12 cellular contexts compared by ENCODE assay signal in the genomic region with DNA sequence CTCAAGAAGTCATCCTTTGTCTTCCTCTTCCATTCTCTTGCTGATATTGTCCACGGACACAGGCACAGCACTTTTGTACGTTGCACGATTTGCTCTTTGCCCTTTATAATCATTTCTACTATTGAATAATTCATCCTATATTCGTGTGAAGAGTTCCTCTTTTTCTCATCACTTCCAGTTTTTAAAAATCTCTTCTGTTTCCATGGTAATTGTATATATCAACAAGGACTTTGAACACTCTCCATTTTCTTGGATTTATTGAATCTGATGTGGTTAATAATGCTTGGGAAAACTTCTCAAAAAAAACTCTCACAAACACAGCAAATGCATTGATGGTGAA. TPM values are rescaled to one million over a fixed set of nuclear protein-coding genes. Genes with fewer than 3 reads are reported as not detected.
DNase-seq lines count a peak whose midpoint lies in the region; ATAC-seq and TF ChIP-seq lines count a peak whose summit lies in the region.
"Had no signal": no experiment of that assay in that cellular context is flagged by ENCODE, and none has a peak within 500 bp of the region (broad histone marks: within the 10 kb centered on the region; RNA-seq: fewer than 3 reads in every experiment).

No MANE protein-coding gene starts in this region.

- peaks cover 63% of the 10 kb centered on the region for H3K36me3 Mint-ChIP-seq in activated naive CD4-positive, alpha-beta T cell treated with anti-CD3 and anti-CD28 coated beads for 36 hours (ENCODE audit: low read depth)
- peaks cover 39 to 62% of the 10 kb centered on the region in 2 donors for H3K36me3 Mint-ChIP-seq in stimulated activated naive B cell treated with anti-CD40 and anti-IgM and Interleukin-4, amounts not matched to agents 10 μg/mL and 1 μg/mL and 100 μg/mL, for 72 hours
- H3K36me3 Mint-ChIP-seq: mesothelial cell of epicardium had no signal

- H3K9me2 ChIP-seq in PC-3 (replicated peaks; ENCODE audit: low read length) = no peaks in the 10 kb centered on the region

- TF ChIP-seq POLR2A in vagina (IDR thresholded peaks at IDR 0.05) = no peak

- peak overlapping the region; percentile 46 for H3K4me3 Mint-ChIP-seq in activated naive CD4-positive, alpha-beta T cell treated with anti-CD3 and anti-CD28 coated beads for 36 hours
- peak overlapping the region; percentile 70 to 71 for H3K4me3 Mint-ChIP-seq in stimulated activated naive B cell treated with anti-CD40 and anti-IgM and Interleukin-4, amounts not matched to agents 10 μg/mL and 1 μg/mL and 100 μg/mL, for 72 hours
- H3K4me3 Mint-ChIP-seq: mesothelial cell of epicardium had no signal

- H3K27ac ChIP-seq in PC-3 (ENCODE audit: low read length) = peak overlapping the region; percentile 90
- peak overlapping the region; percentile 96 for H3K27ac ChIP-seq in mammary epithelial cell (ENCODE audit: insufficient read depth, low read depth, low read length)
- no peak overlapping the region for H3K27ac ChIP-seq in vagina

- CTCF ChIA-PET in activated naive CD4-positive, alpha-beta T cell treated with anti-CD3 and anti-CD28 coated beads for 36 hours (lab: Charles Lee) = interaction anchor here (0.7 to 1.6 kb wide), 2 partner anchors 21 to 43 kb away, joined by 3 read pairs; no protein-coding TSS in a partner anchor
- CTCF ChIA-PET in PC-3 (lab: Charles Lee) = interaction anchor here (0.6 kb wide), 3 partner anchors 42 to 980 kb away, joined by 3 to 9 read pairs (median 3); no protein-coding TSS in a partner anchor
- CTCF ChIA-PET in mammary epithelial cell (lab: Charles Lee; ENCODE audit: low non-redundant PET) = interaction anchor here (0.7 kb wide), 1 partner anchor 327 kb away, joined by 4 read pairs; no protein-coding TSS in a partner anchor

- DNase-seq in activated naive CD4-positive, alpha-beta T cell treated with anti-CD3 and anti-CD28 coated beads for 36 hours = no peak
- DNase-seq in activated naive CD4-positive, alpha-beta T cell treated with anti-CD3 and anti-CD28 coated beads, Interleukin-2, amount 50 U/mL, for 16 hours = no peak
- DNase-seq in PC-3 = no peak
- DNase-seq in mammary epithelial cell = no peak
- no peak for DNase-seq in stimulated activated naive B cell treated with anti-CD40 and anti-IgM and Interleukin-4, amounts not matched to agents 10 μg/mL and 1 μg/mL and 100 μg/mL, for 72 hours
- no peak for DNase-seq in NCI-H1436 (lab: John Stamatoyannopoulos, UW)
- DNase-seq in vagina (ENCODE audit: extremely low spot score in 2 of 2) = no peak
- DNase-seq: CD8-positive, alpha-beta memory T cell; hypothalamus; stimulated activated CD8-positive, alpha-beta memory T cell treated with anti-CD3 and anti-CD28 coated beads, Interleukin-4, amount 100 ng/mL, for 48 hours had no signal

- 97% methylated on average over 4 of the region's 4 CpGs for WGBS in mammary epithelial cell (ENCODE audit: low coverage, missing lambda C conversion rate)

- peaks cover 5% of the 10 kb centered on the region for H3F3A ChIP-seq in PC-3 (ENCODE audit: low read length, unreplicated experiment)

- in situ Hi-C loops in mammary epithelial cell (cut with MboI; ENCODE audit: low sequenced_read_pairs in 2 of 2) = no loop called here

- dilution Hi-C loops in mammary epithelial cell (cut with HindIII; ENCODE audit: low sequenced_read_pairs) = no loop called here

- no peaks in the 10 kb centered on the region for H4K20me1 ChIP-seq in PC-3 (ENCODE audit: low read length)
- H4K20me1 ChIP-seq in mammary epithelial cell (ENCODE audit: insufficient read depth, low read length) = no peaks in the 10 kb centered on the region

- POLR2A ChIA-PET in PC-3 (lab: Charles Lee; ENCODE audit: unreplicated experiment) = interaction anchor here (0.5 to 0.7 kb wide), 2 partner anchors 42 to 91 kb away, joined by 4 to 5 read pairs; no protein-coding TSS in a partner anchor

- ATAC-seq in PC-3 (no peak), GM18870 (IDR thresholded peaks at IDR 0.05; ENCODE audit: unreplicated experiment) (no peak)
- peak; percentile 54 to 60 for ATAC-seq in stimulated activated naive B cell treated with anti-CD40 and anti-IgM and Interleukin-4, amounts not matched to agents 10 μg/mL and 1 μg/mL and 100 μg/mL, for 72 hours (replicated peaks)

- H2AFZ ChIP-seq in PC-3 (ENCODE audit: low read length) = no peak overlapping the region
- peak overlapping the region; percentile 50 for H2AFZ ChIP-seq in mammary epithelial cell (ENCODE audit: low read depth, low read length)

- peaks cover 92% of the 10 kb centered on the region for H3K4me1 Mint-ChIP-seq in activated naive CD4-positive, alpha-beta T cell treated with anti-CD3 and anti-CD28 coated beads for 36 hours (ENCODE audit: low read depth)
- peaks cover 67 to 93% of the 10 kb centered on the region in 2 donors for H3K4me1 Mint-ChIP-seq in stimulated activated naive B cell treated with anti-CD40 and anti-IgM and Interleukin-4, amounts not matched to agents 10 μg/mL and 1 μg/mL and 100 μg/mL, for 72 hours

- no peak for TF ChIP-seq CTCF in PC-3 (conservative IDR thresholded peaks at IDR 0.05; ENCODE audit: low read depth, low read length)
- TF ChIP-seq CTCF in mammary epithelial cell (conservative IDR thresholded peaks at IDR 0.05 in 1 of 2, IDR thresholded peaks at IDR 0.05 in 1 of 2; ENCODE audit: extremely low read depth in 1 of 2, insufficient read depth in 1 of 2, low read depth in 1 of 2, low read length in 2 of 2) = no peak
- TF ChIP-seq CTCF in vagina (IDR thresholded peaks at IDR 0.05) = no peak

- H3K9ac ChIP-seq in PC-3 (ENCODE audit: low read length) (peak overlapping the region; percentile 60), mammary epithelial cell (ENCODE audit: insufficient read depth, low read length) (peak overlapping the region; percentile 56)

- H3K4me1 ChIP-seq in PC-3 (ENCODE audit: insufficient read depth, low read length) (peaks cover 38% of the 10 kb centered on the region), mammary epithelial cell (ENCODE audit: insufficient read depth, low read length) (peaks cover 40% of the 10 kb centered on the region), vagina (peaks cover 31% of the 10 kb centered on the region)

- H3K9me3 ChIP-seq in PC-3 (ENCODE audit: low read length) = no peaks in the 10 kb centered on the region
- no peaks in the 10 kb centered on the region for H3K9me3 ChIP-seq in mammary epithelial cell (replicated peaks; ENCODE audit: insufficient read depth, low read length)
- no peaks in the 10 kb centered on the region for H3K9me3 ChIP-seq in vagina

- no peaks in the 10 kb centered on the region for H3K9me3 Mint-ChIP-seq in activated naive CD4-positive, alpha-beta T cell treated with anti-CD3 and anti-CD28 coated beads for 36 hours
- peaks cover 7 to 15% of the 10 kb centered on the region in 2 donors for H3K9me3 Mint-ChIP-seq in stimulated activated naive B cell treated with anti-CD40 and anti-IgM and Interleukin-4, amounts not matched to agents 10 μg/mL and 1 μg/mL and 100 μg/mL, for 72 hours
- H3K9me3 Mint-ChIP-seq: CD8-positive, alpha-beta memory T cell had no signal

- intact Hi-C loops in activated naive CD4-positive, alpha-beta T cell treated with anti-CD3 and anti-CD28 coated beads for 36 hours (cut with micrococcal nuclease) = loop anchor here (1.0 to 5.0 kb wide), 5 partner anchors 165 to 731 kb away; partner anchors contain the start of genes HHLA2 and TRAT1
- intact Hi-C loops in PC-3 (cut with micrococcal nuclease) (loop anchor here (1.0 to 5.0 kb wide), 4 partner anchors 43 to 341 kb away; partner anchors contain the start of gene IFT57), mammary epithelial cell (cut with micrococcal nuclease) (loop anchor here (1.0 kb wide), 3 partner anchors 40 to 125 kb away; partner anchors contain the start of gene CD47), vagina (cut with DNase I) (no loop called here)

- no peaks in the 10 kb centered on the region for H3K36me3 ChIP-seq in PC-3 (ENCODE audit: low read depth, low read length)
- H3K36me3 ChIP-seq in mammary epithelial cell (ENCODE audit: insufficient read depth, low read length) = no peaks in the 10 kb centered on the region
- no peaks in the 10 kb centered on the region for H3K36me3 ChIP-seq in vagina

- H3K27me3 ChIP-seq in PC-3 (ENCODE audit: low read length) (no peaks in the 10 kb centered on the region), mammary epithelial cell (ENCODE audit: insufficient read depth, low read length) (no peaks in the 10 kb centered on the region), vagina (no peaks in the 10 kb centered on the region)

- H3K27me3 Mint-ChIP-seq in activated naive CD4-positive, alpha-beta T cell treated with anti-CD3 and anti-CD28 coated beads for 36 hours (ENCODE audit: low read depth) = no peaks in the 10 kb centered on the region
- H3K27me3 Mint-ChIP-seq in stimulated activated naive B cell treated with anti-CD40 and anti-IgM and Interleukin-4, amounts not matched to agents 10 μg/mL and 1 μg/mL and 100 μg/mL, for 72 hours = no peaks in the 10 kb centered on the region
- H3K27me3 Mint-ChIP-seq: CD8-positive, alpha-beta memory T cell had no signal

- peak overlapping the region; percentile 68 for H3K4me2 ChIP-seq in PC-3 (ENCODE audit: low read length)
- peak overlapping the region; percentile 70 for H3K4me2 ChIP-seq in mammary epithelial cell (ENCODE audit: insufficient read depth, low read depth, low read length)

- H3K79me2 ChIP-seq in PC-3 (ENCODE audit: low read length) (no peaks in the 10 kb centered on the region), mammary epithelial cell (ENCODE audit: insufficient read depth, low read length) (no peaks in the 10 kb centered on the region)

- BruUV-seq in PC-3 (replicated peaks; lab: Mats Ljungman, UMichigan) (no TSS peak), mammary epithelial cell (replicated peaks; lab: Mats Ljungman, UMichigan) (no TSS peak)

- H3K27ac Mint-ChIP-seq in activated naive CD4-positive, alpha-beta T cell treated with anti-CD3 and anti-CD28 coated beads for 36 hours = peak overlapping the region; percentile 76
- H3K27ac Mint-ChIP-seq in stimulated activated naive B cell treated with anti-CD40 and anti-IgM and Interleukin-4, amounts not matched to agents 10 μg/mL and 1 μg/mL and 100 μg/mL, for 72 hours = peak overlapping the region; percentile 93

- no peak overlapping the region for H3K4me3 ChIP-seq in PC-3 (ENCODE audit: low read length)
- peak overlapping the region in 1 of 3 experiments; percentile 1 for H3K4me3 ChIP-seq in mammary epithelial cell (replicated peaks in 1 of 3; ENCODE audit: insufficient read depth in 1 of 3, low read depth in 2 of 3, low read length in 3 of 3)
- no peak overlapping the region for H3K4me3 ChIP-seq in vagina

RNA-seq across cellular contexts. Expression of gene CD47, which starts 40.9 kb away (rescaled TPM):
- 10 to 100 TPM; 60.2 to 63.7 TPM for total RNA-seq in activated naive CD4-positive, alpha-beta T cell treated with anti-CD3 and anti-CD28 coated beads for 36 hours
- total RNA-seq in PC-3 (2014; rRNA removed) = 48.4 and 63.6 TPM in 2 replicates
- total RNA-seq in mammary epithelial cell = 10 to 100 TPM; 65.0 to 68.5 TPM
- 34.4 TPM for polyA plus RNA-seq in mammary epithelial cell
- 34.3 TPM for polyA minus RNA-seq in mammary epithelial cell
- 51.3 TPM for total RNA-seq in vagina

Comparison
In these comparisons a context has a peak if more than half of its experiments do, and no peak if none do; other contexts are left out.
1. ATAC-seq: peak in stimulated activated naive B cell treated with anti-CD40 and anti-IgM and Interleukin-4, amounts not matched to agents 10 μg/mL and 1 μg/mL and 100 μg/mL, for 72 hours (2 of 2); none in PC-3 (single experiment) and GM18870 (single experiment).